ENCODE assay signal across 17 cellular contexts in the genomic region with DNA sequence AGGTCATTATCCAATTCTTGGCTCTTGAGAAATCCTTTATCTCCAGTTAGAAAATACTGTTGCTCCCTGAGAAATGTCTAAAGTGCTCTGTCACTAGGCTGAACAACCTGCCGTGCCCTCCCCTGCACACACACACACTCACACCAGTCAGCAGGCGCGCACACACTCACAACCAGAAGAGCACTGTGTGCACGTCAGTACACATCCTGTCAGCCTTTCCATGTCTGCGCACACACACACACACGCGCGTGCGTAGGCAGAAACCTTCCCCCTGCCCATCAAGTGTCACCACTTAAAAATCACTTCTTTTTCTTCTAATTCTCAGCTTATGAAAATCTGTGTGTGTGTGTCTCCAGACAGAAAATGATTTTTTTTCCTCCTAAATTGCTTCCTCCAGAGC.
A peak's percentile ranks its signal among the peaks of the same experiment; 100 is the strongest.
DNase-seq lines count a peak whose midpoint lies in the region; ATAC-seq and TF ChIP-seq lines count a peak whose summit lies in the region.
"Had no signal": no experiment of that assay in that cellular context is flagged by ENCODE, and none has a peak within 500 bp of the region (broad histone marks: within the 10 kb centered on the region; RNA-seq: fewer than 3 reads in every experiment).

No MANE protein-coding gene starts in this region.

- peak; percentile 72 for ATAC-seq in activated CD4-positive, alpha-beta T cell treated with anti-CD3 and anti-CD28 coated beads for 36 hours
- peak; percentile 47 for ATAC-seq in stimulated activated naive CD8-positive, alpha-beta T cell treated with anti-CD3 and anti-CD28 coated beads, Interleukin-15, Interleukin-2, amounts not matched to agents 100 U/mL and 50 U/mL, for 24 hours
- ATAC-seq: Right ventricle myocardium inferior, upper lobe of right lung had no signal

- H3K27ac Mint-ChIP-seq in activated CD4-positive, alpha-beta T cell treated with anti-CD3 and anti-CD28 coated beads for 36 hours = no peak overlapping the region
- H3K27ac Mint-ChIP-seq in activated CD4-positive, alpha-beta memory T cell treated with anti-CD3 and anti-CD28 coated beads for 36 hours = no peak overlapping the region
- H3K27ac Mint-ChIP-seq: activated naive CD4-positive, alpha-beta T cell treated with anti-CD3 and anti-CD28 coated beads, Interleukin-2, amount 50 U/mL, for 24 hours had no signal

- DNase-seq in activated CD4-positive, alpha-beta T cell treated with anti-CD3 and anti-CD28 coated beads for 36 hours = peak; percentile 78
- DNase-seq in activated CD4-positive, alpha-beta T cell treated with anti-CD3 and anti-CD28 coated beads for 1 hour = no peak
- DNase-seq in activated CD4-positive, alpha-beta memory T cell treated with anti-CD3 and anti-CD28 coated beads for 36 hours = peak; percentile 64
- peak; percentile 21 for DNase-seq in central memory CD4-positive, alpha-beta T cell
- DNase-seq in stimulated activated naive CD8-positive, alpha-beta T cell treated with anti-CD3 and anti-CD28 coated beads, Interleukin-15, Interleukin-2, amounts not matched to agents 100 U/mL and 50 U/mL, for 24 hours = peak; percentile 16
- no peak for DNase-seq in NCI-H510A (lab: John Stamatoyannopoulos, UW)
- no peak for DNase-seq in erythroblast (lab: John Stamatoyannopoulos, UW)
- no peak for DNase-seq in H4 (ENCODE audit: low spot score)
- DNase-seq: BE2C, GM23248, NCI-H1092 treated with DMSO at 0.1 percent for 48 hours, NCI-H2081 treated with DMSO at 0.1 percent for 48 hours, NCI-H524, occipital lobe, upper lobe of right lung had no signal

- TF ChIP-seq POLR2A in erythroblast (IDR thresholded peaks at IDR 0.05; ENCODE audit: low read length) = no peak

- CTCF ChIA-PET in activated CD4-positive, alpha-beta T cell treated with anti-CD3 and anti-CD28 coated beads for 36 hours (lab: Charles Lee) = interaction anchor here (0.7 kb wide), 1 partner anchor 29 kb away, joined by 4 read pairs; no protein-coding TSS in a partner anchor
- CTCF ChIA-PET in activated CD4-positive, alpha-beta memory T cell treated with anti-CD3 and anti-CD28 coated beads for 36 hours (lab: Charles Lee) = no interaction called here

- POLR2A ChIA-PET in activated CD4-positive, alpha-beta T cell treated with anti-CD3 and anti-CD28 coated beads for 36 hours (lab: Charles Lee) = interaction anchor here (0.7 kb wide), 1 partner anchor 396 kb away, joined by 4 read pairs; no protein-coding TSS in a partner anchor
- POLR2A ChIA-PET in activated CD4-positive, alpha-beta memory T cell treated with anti-CD3 and anti-CD28 coated beads for 36 hours (lab: Charles Lee) = no interaction called here

- H3K9me3 Mint-ChIP-seq in activated CD4-positive, alpha-beta T cell treated with anti-CD3 and anti-CD28 coated beads for 36 hours (ENCODE audit: low read depth) = no peaks in the 10 kb centered on the region
- H3K9me3 Mint-ChIP-seq in activated CD4-positive, alpha-beta memory T cell treated with anti-CD3 and anti-CD28 coated beads for 36 hours = no peaks in the 10 kb centered on the region
- H3K9me3 Mint-ChIP-seq: activated naive CD4-positive, alpha-beta T cell treated with anti-CD3 and anti-CD28 coated beads, Interleukin-2, amount 50 U/mL, for 24 hours had no signal

- no peaks in the 10 kb centered on the region for H3K4me1 Mint-ChIP-seq in activated CD4-positive, alpha-beta T cell treated with anti-CD3 and anti-CD28 coated beads for 36 hours
- H3K4me1 Mint-ChIP-seq in activated CD4-positive, alpha-beta memory T cell treated with anti-CD3 and anti-CD28 coated beads for 36 hours (ENCODE audit: low read depth) = peaks cover 2% of the 10 kb centered on the region

- H3K36me3 Mint-ChIP-seq in activated CD4-positive, alpha-beta T cell treated with anti-CD3 and anti-CD28 coated beads for 36 hours (ENCODE audit: low read depth) = no peaks in the 10 kb centered on the region
- H3K36me3 Mint-ChIP-seq in activated CD4-positive, alpha-beta memory T cell treated with anti-CD3 and anti-CD28 coated beads for 36 hours = no peaks in the 10 kb centered on the region
- H3K36me3 Mint-ChIP-seq: activated naive CD4-positive, alpha-beta T cell treated with anti-CD3 and anti-CD28 coated beads, Interleukin-2, amount 50 U/mL, for 24 hours had no signal

- intact Hi-C loops in activated CD4-positive, alpha-beta T cell treated with anti-CD3 and anti-CD28 coated beads for 36 hours (cut with DNase I, micrococcal nuclease) = loop anchor here (5.0 kb wide), 4 partner anchors 233 to 748 kb away; a partner anchor contains a TSS
- intact Hi-C loops in activated CD4-positive, alpha-beta memory T cell treated with anti-CD3 and anti-CD28 coated beads for 36 hours (cut with micrococcal nuclease) = loop anchor here (5.0 to 10.0 kb wide), 4 partner anchors 146 to 316 kb away; no protein-coding TSS in a partner anchor

- H3K4me3 Mint-ChIP-seq in activated CD4-positive, alpha-beta T cell treated with anti-CD3 and anti-CD28 coated beads for 36 hours = no peak overlapping the region
- H3K4me3 Mint-ChIP-seq in activated CD4-positive, alpha-beta memory T cell treated with anti-CD3 and anti-CD28 coated beads for 36 hours = no peak overlapping the region
- H3K4me3 Mint-ChIP-seq: activated naive CD4-positive, alpha-beta T cell treated with anti-CD3 and anti-CD28 coated beads, Interleukin-2, amount 50 U/mL, for 24 hours had no signal

- peaks cover 2% of the 10 kb centered on the region for H3K27me3 Mint-ChIP-seq in activated CD4-positive, alpha-beta T cell treated with anti-CD3 and anti-CD28 coated beads for 36 hours
- H3K27me3 Mint-ChIP-seq in activated CD4-positive, alpha-beta memory T cell treated with anti-CD3 and anti-CD28 coated beads for 36 hours = peaks cover 12% of the 10 kb centered on the region
- H3K27me3 Mint-ChIP-seq: activated naive CD4-positive, alpha-beta T cell treated with anti-CD3 and anti-CD28 coated beads, Interleukin-2, amount 50 U/mL, for 24 hours had no signal

Comparison
In these comparisons a context has a peak if more than half of its experiments do, and no peak if none do; other contexts are left out.
1. DNase-seq: peak in activated CD4-positive, alpha-beta T cell treated with anti-CD3 and anti-CD28 coated beads for 36 hours (single experiment), activated CD4-positive, alpha-beta memory T cell treated with anti-CD3 and anti-CD28 coated beads for 36 hours (single experiment), central memory CD4-positive, alpha-beta T cell (single experiment) and stimulated activated naive CD8-positive, alpha-beta T cell treated with anti-CD3 and anti-CD28 coated beads, Interleukin-15, Interleukin-2, amounts not matched to agents 100 U/mL and 50 U/mL, for 24 hours (single experiment); none in activated CD4-positive, alpha-beta T cell treated with anti-CD3 and anti-CD28 coated beads for 1 hour (single experiment), NCI-H510A (single experiment), erythroblast (0 of 2) and H4 (single experiment).